In genomic region chr3:111595239-111595638, GRCh38 we compare ENCODE assay signal across 10 cellular contexts. TPM values are rescaled to one million over a fixed set of nuclear protein-coding genes. Genes with fewer than 3 reads are reported as not detected.
DNase-seq lines count a peak whose midpoint lies in the region; ATAC-seq, FAIRE-seq and TF ChIP-seq lines count a peak whose summit lies in the region.
"Had no signal": no experiment of that assay in that cellular context is flagged by ENCODE, and none has a peak within 500 bp of the region (broad histone marks: within the 10 kb centered on the region; RNA-seq: fewer than 3 reads in every experiment).

A gene with protein sequence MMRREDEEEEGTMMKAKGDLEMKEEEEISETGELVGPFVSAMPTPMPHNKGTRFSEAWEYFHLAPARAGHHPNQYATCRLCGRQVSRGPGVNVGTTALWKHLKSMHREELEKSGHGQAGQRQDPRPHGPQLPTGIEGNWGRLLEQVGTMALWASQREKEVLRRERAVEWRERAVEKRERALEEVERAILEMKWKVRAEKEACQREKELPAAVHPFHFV (minus strand): TSS chr3:111595346. CDS start chr3:111594201, 1,145 bp downstream.

- H3K9ac ChIP-seq in keratinocyte (ENCODE audit: control insufficient read depth, extremely low read depth, insufficient read depth, low read length), result peak within 1 kb of the TSS; percentile 92

- no peaks in the 10 kb centered on the region for H3K27me3 ChIP-seq in keratinocyte (ENCODE audit: control insufficient read depth, extremely low read depth, insufficient read depth, low read length)
- H3K27me3 ChIP-seq in transverse colon, result no peaks in the 10 kb centered on the region

- no peaks in the 10 kb centered on the region for H3K9me3 ChIP-seq in keratinocyte (ENCODE audit: control insufficient read depth, low read depth, low read length)
- H3K9me3 ChIP-seq in transverse colon, result no peaks in the 10 kb centered on the region

- no peaks in the 10 kb centered on the region for H4K20me1 ChIP-seq in keratinocyte (ENCODE audit: control insufficient read depth, extremely low read depth, insufficient read depth, low read length)

- peak within 1 kb of the TSS; percentile 63 to 88 (median 74) for H3K4me3 Mint-ChIP-seq in IgD-negative memory B cell

- no peak for TF ChIP-seq EP300 in transverse colon (IDR thresholded peaks at IDR 0.05; ENCODE audit: low read depth)

- ATAC-seq in GM21367 (IDR thresholded peaks at IDR 0.05; ENCODE audit: unreplicated experiment), result peak; percentile 52

- in situ Hi-C loops in transverse colon (cut with MboI; ENCODE audit: low pct_ligation_motif_present in 1 of 4, low pct_unique_long_range_greater_than_20kb in 1 of 4, low sequenced_read_pairs in 3 of 4), result no loop called here

- dilution Hi-C loops in keratinocyte (cut with MboI; ENCODE audit: extremely low pct_ligation_motif_present, low sequenced_read_pairs), result loop anchor here (25.0 kb wide), 1 partner anchor 92 kb away; no protein-coding TSS in a partner anchor

- no peak within 1 kb of the TSS for H2AFZ ChIP-seq in keratinocyte (ENCODE audit: control insufficient read depth, low read length)

- no peak for TF ChIP-seq POLR2A in transverse colon (IDR thresholded peaks at IDR 0.05)

- peaks cover 6% of the 10 kb centered on the region for H3K36me3 Mint-ChIP-seq in IgD-negative memory B cell

- no peaks in the 10 kb centered on the region for H3K9me3 Mint-ChIP-seq in IgD-negative memory B cell

- peak within 1 kb of the TSS; percentile 20 to 71 (median 48) for H3K27ac Mint-ChIP-seq in IgD-negative memory B cell

- peaks cover 3 to 19% of the 10 kb centered on the region in 2 experiments for H3K36me3 ChIP-seq in keratinocyte (ENCODE audit: control insufficient read depth in 2 of 2, extremely low read depth in 1 of 2, insufficient read depth in 2 of 2, low read length in 2 of 2)
- no peaks in the 10 kb centered on the region for H3K36me3 ChIP-seq in transverse colon

- intact Hi-C loops in transverse colon (cut with DNase I; ENCODE audit: low total_unique reads), result no loop called here

- H3K27ac ChIP-seq in keratinocyte (ENCODE audit: control insufficient read depth, insufficient read depth, low read length), result peak within 1 kb of the TSS; percentile 94
- no peak within 1 kb of the TSS for H3K27ac ChIP-seq in transverse colon

- peak; percentile 99 for FAIRE-seq in keratinocyte (lab: Jason Lieb, UNC)

- H3K4me3 ChIP-seq in keratinocyte (ENCODE audit: control insufficient read depth in 2 of 3, extremely low read depth in 1 of 3, insufficient read depth in 2 of 3, low read depth in 1 of 3, low read length in 3 of 3) (peak within 1 kb of the TSS; percentile 59 to 96 (median 89)), transverse colon (no peak within 1 kb of the TSS)

- no peaks in the 10 kb centered on the region for H3K9me1 ChIP-seq in keratinocyte (ENCODE audit: control insufficient read depth, extremely low read depth, insufficient read depth, low read length)

- CTCF ChIA-PET in GM10248 (lab: Yijun Ruan, JAX), result interaction anchor here (1.2 kb wide), 2 partner anchors 8 to 17 kb away, joined by 5 read pairs; no protein-coding TSS in a partner anchor

- 85% methylated on average over 2 of the region's 2 CpGs; no CpG with 5 or more reads in 1 of the 2 donors for WGBS in transverse colon (ENCODE audit: low coverage in 1 of 2), 2 donors

- DNase-seq in GM10248 (ENCODE audit: extremely low spot score), result peak; percentile 26
- DNase-seq in keratinocyte (ENCODE audit: low read depth, low spot score), result peak; percentile 96
- DNase-seq in cerebellar cortex (ENCODE audit: low spot score), result no peak
- DNase-seq in NCI-H2081 treated with DMSO at 0.1 percent for 48 hours (lab: John Stamatoyannopoulos, UW), result no peak
- DNase-seq in transverse colon, result no peak
- DNase-seq in mucosa of gallbladder (ENCODE audit: low spot score), result no peak
- DNase-seq: effector CD4-positive, alpha-beta T cell had no signal

- H3K79me2 ChIP-seq in keratinocyte (ENCODE audit: control insufficient read depth, insufficient read depth, low read length), result peaks cover 42% of the 10 kb centered on the region

- H3K4me1 Mint-ChIP-seq in IgD-negative memory B cell, result peaks cover 22 to 29% (median 26%) of the 10 kb centered on the region in 3 donors

- TF ChIP-seq CTCF in GM10248 (IDR thresholded peaks at IDR 0.05; ENCODE audit: control extremely low read depth, extremely low read depth, low read depth, missing control alignments), result no peak
- no peak for TF ChIP-seq CTCF in keratinocyte (optimal IDR thresholded peaks at IDR 0.05 in 1 of 3, IDR thresholded peaks at IDR 0.05 in 1 of 3, conservative IDR thresholded peaks at IDR 0.05 in 1 of 3; ENCODE audit: extremely low read depth in 1 of 3, insufficient read depth in 2 of 3, low read length in 3 of 3)
- no peak for TF ChIP-seq CTCF in transverse colon (IDR thresholded peaks at IDR 0.05)

- peak within 1 kb of the TSS; percentile 83 for H3K4me2 ChIP-seq in keratinocyte (ENCODE audit: control insufficient read depth, extremely low read depth, insufficient read depth, low read depth, low read length)

- H3K4me1 ChIP-seq in keratinocyte (ENCODE audit: control insufficient read depth, extremely low read depth, insufficient read depth, low read length), result peaks cover 16% of the 10 kb centered on the region
- H3K4me1 ChIP-seq in transverse colon, result no peaks in the 10 kb centered on the region

- H3K27me3 Mint-ChIP-seq in IgD-negative memory B cell, result peaks cover under 1% of the 10 kb centered on the region

- POLR2A ChIA-PET in GM10248 (lab: Yijun Ruan, JAX), result no interaction called here

RNA-seq across cellular contexts. Expression of the gene that starts here (rescaled TPM):
- 6.7 TPM for polyA plus RNA-seq in IgD-negative memory B cell
- 81.8 to 124 TPM (median 120 TPM) in 3 replicates for polyA plus RNA-seq in keratinocyte
- 15.2 TPM for polyA plus RNA-seq in keratinocyte (2011; ENCODE audit: low read depth)
- polyA plus RNA-seq in keratinocyte (2011; cell fraction: cytosol; rRNA removed), result 92.8 and 126 TPM in 2 replicates
- 110 and 127 TPM in 2 replicates for polyA plus RNA-seq in keratinocyte (2011; cell fraction: nucleus; rRNA removed)
- polyA plus RNA-seq in keratinocyte (2012; ENCODE audit: low replicate concordance), result 34.1 and 119 TPM in 2 replicates
- polyA minus RNA-seq in keratinocyte, result 42.4 to 73.9 TPM (median 48.8 TPM) in 3 replicates
- polyA minus RNA-seq in keratinocyte (2011; cell fraction: cytosol; rRNA and poly(A)+ RNA removed), result 60.4 TPM
- 33.4 and 52.2 TPM in 2 replicates for polyA minus RNA-seq in keratinocyte (2011; cell fraction: nucleus; rRNA and poly(A)+ RNA removed)
- total RNA-seq in transverse colon, result not detected
- total RNA-seq in mucosa of gallbladder, result 5.6 TPM
- total RNA-seq: myocyte had no signal

Comparison
In these comparisons a context has a peak if more than half of its experiments do, and no peak if none do; other contexts are left out.
1. DNase-seq: peak in GM10248 (single experiment) and keratinocyte (single experiment); none in cerebellar cortex (single experiment), NCI-H2081 treated with DMSO at 0.1 percent for 48 hours (single experiment), transverse colon (single experiment) and mucosa of gallbladder (single experiment).
2. H3K4me3 ChIP-seq: peak in keratinocyte (3 of 3); none in transverse colon (0 of 4).